In the genomic region with DNA sequence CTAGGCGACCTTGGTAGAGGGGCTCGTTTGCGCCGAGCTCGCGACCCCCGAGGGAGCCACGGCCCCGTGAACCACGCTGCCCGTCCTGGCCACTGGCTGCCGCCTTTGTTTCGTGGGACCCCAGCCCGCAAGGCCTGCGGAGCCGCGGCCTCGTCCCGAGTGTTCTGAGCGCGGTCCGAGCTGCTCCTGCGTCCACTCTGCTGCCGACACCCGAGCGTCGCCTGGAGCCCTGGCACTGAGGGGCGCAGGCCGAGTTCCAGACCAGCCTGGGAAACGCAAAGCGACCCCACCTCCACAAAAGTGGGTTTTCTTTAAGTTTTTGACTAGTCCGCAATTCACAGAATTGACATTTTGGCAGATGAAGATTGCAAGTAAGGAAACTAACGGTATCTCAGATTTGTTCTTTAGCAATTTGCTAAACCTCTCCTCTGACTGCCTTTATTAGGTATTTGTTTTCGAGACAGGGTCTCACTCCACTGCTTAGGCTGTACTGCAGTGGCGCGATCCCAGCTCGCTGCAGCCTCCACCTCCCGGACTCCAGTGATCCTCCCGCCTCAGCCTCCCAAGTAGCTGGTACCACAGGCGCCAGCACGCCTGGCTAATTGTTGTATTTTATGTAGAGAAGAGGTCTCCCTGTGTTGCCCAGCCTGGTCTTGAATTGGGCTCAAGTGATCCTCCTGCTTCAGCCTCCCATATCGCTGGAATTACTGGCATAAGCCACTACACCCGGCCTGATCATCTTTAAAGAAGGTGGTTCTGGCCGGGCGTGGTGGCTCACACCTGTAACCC, we compare ENCODE assay signal across 8 cellular contexts. TPM values are rescaled to one million over a fixed set of nuclear protein-coding genes. Genes with fewer than 3 reads are reported as not detected.
A peak's percentile ranks its signal among the peaks of the same experiment; 100 is the strongest.
DNase-seq lines count a peak whose midpoint lies in the region; ATAC-seq and TF ChIP-seq lines count a peak whose summit lies in the region.

No MANE protein-coding gene starts in this region.

- H3K27ac ChIP-seq in CD4-positive, alpha-beta T cell (ENCODE audit: low read depth, low read length) = peak overlapping the region; percentile 21
- H3K27ac ChIP-seq in OCI-LY1 (ENCODE audit: low read depth, low read length, poor library complexity, severe bottlenecking) = no peak overlapping the region
- peak overlapping the region; percentile 77 for H3K27ac ChIP-seq in endodermal cell (ENCODE audit: low read depth, low read length)

- CTCF ChIA-PET in CD4-positive, alpha-beta T cell (lab: Charles Lee) = no interaction called here

- no peaks in the 10 kb centered on the region for H3F3A ChIP-seq in OCI-LY1 (ENCODE audit: insufficient read depth, low read length)

- intact Hi-C loops in CD4-positive, alpha-beta T cell (cut with DNase I, micrococcal nuclease) = loop anchor here (1.0 to 10.0 kb wide), 8 partner anchors 10 to 301 kb away; a partner anchor contains a TSS

- ATAC-seq in CD4-positive, alpha-beta T cell (ENCODE audit: poor library complexity) = no peak
- ATAC-seq in HG03280 (IDR thresholded peaks at IDR 0.05; ENCODE audit: unreplicated experiment) = no peak

- H3K36me3 Mint-ChIP-seq in CD4-positive, alpha-beta T cell (ENCODE audit: low read depth) = peaks cover 38% of the 10 kb centered on the region
- peaks cover 28% of the 10 kb centered on the region for H3K36me3 Mint-ChIP-seq in endodermal cell (ENCODE audit: low read depth)

- no peaks in the 10 kb centered on the region for H4K20me1 ChIP-seq in OCI-LY1 (ENCODE audit: insufficient read depth, low read length)

- H3K36me3 ChIP-seq in OCI-LY1 (ENCODE audit: insufficient read depth, low read length) = peaks cover 21% of the 10 kb centered on the region
- H3K36me3 ChIP-seq in endodermal cell (ENCODE audit: control insufficient read depth, insufficient read depth, low read length) = peaks cover 12% of the 10 kb centered on the region
- H3K36me3 ChIP-seq in neuron (ENCODE audit: insufficient read depth, low read length) = peaks cover 10% of the 10 kb centered on the region

- H3K9me2 ChIP-seq in OCI-LY1 (ENCODE audit: low read depth, low read length) = no peaks in the 10 kb centered on the region

- TF ChIP-seq CTCF in CD4-positive, alpha-beta T cell (IDR thresholded peaks at IDR 0.05) = no peak
- TF ChIP-seq CTCF in OCI-LY1 (IDR thresholded peaks at IDR 0.05; ENCODE audit: low read length) = no peak
- TF ChIP-seq CTCF in endodermal cell (conservative IDR thresholded peaks at IDR 0.05) = no peak

- WGBS in endodermal cell (ENCODE audit: insufficient coverage in 1 of 2, insufficient read length in 1 of 2), 2 experiments = 40 to 49% methylated on average over 30 to 45 of the region's 45 CpGs

- H2AFZ ChIP-seq in OCI-LY1 (ENCODE audit: low read length) (no peak overlapping the region), neuron (ENCODE audit: low read depth, low read length) (peak overlapping the region; percentile 87)

- H3K4me2 ChIP-seq in OCI-LY1 (ENCODE audit: low read length) = peak overlapping the region; percentile 50

- H3K9me3 Mint-ChIP-seq in CD4-positive, alpha-beta T cell = no peaks in the 10 kb centered on the region
- H3K9me3 Mint-ChIP-seq in endodermal cell = no peaks in the 10 kb centered on the region

- H3K4me3 ChIP-seq in OCI-LY1 (ENCODE audit: low read depth, low read length, poor library complexity, severe bottlenecking) = peak overlapping the region; percentile 47
- H3K4me3 ChIP-seq in endodermal cell (ENCODE audit: low read length) = peak overlapping the region; percentile 84
- H3K4me3 ChIP-seq in neuron (ENCODE audit: low read length) = peak overlapping the region; percentile 92

- H3K4me1 Mint-ChIP-seq in CD4-positive, alpha-beta T cell (ENCODE audit: low read depth) = peaks cover 24% of the 10 kb centered on the region
- no peaks in the 10 kb centered on the region for H3K4me1 Mint-ChIP-seq in endodermal cell

- peaks cover 4% of the 10 kb centered on the region for H3K27me3 Mint-ChIP-seq in CD4-positive, alpha-beta T cell
- H3K27me3 Mint-ChIP-seq in endodermal cell (ENCODE audit: insufficient read depth) = peaks cover 2% of the 10 kb centered on the region

- H3K9ac ChIP-seq in OCI-LY1 (ENCODE audit: low read length) (no peak overlapping the region), endodermal cell (ENCODE audit: extremely low read depth, low read length, poor library complexity, severe bottlenecking) (peak overlapping the region; percentile 65)

- H3K9me3 ChIP-seq in CD4-positive, alpha-beta T cell (ENCODE audit: control insufficient read depth, low read length) = no peaks in the 10 kb centered on the region
- H3K9me3 ChIP-seq in OCI-LY1 (ENCODE audit: low read length) = no peaks in the 10 kb centered on the region
- H3K9me3 ChIP-seq in endodermal cell (ENCODE audit: control insufficient read depth, low read length) = no peaks in the 10 kb centered on the region
- H3K9me3 ChIP-seq in neuron (ENCODE audit: low read length) = no peaks in the 10 kb centered on the region

- peak overlapping the region; percentile 97 for H3K4me3 Mint-ChIP-seq in CD4-positive, alpha-beta T cell
- peak overlapping the region; percentile 90 for H3K4me3 Mint-ChIP-seq in endodermal cell

- POLR2A ChIA-PET in CD4-positive, alpha-beta T cell (lab: Charles Lee) = interaction anchor here (1.6 to 2.4 kb wide), 3 partner anchors 10 to 300 kb away, joined by 4 to 50 read pairs (median 23); a partner anchor contains a TSS

- H3K27me3 ChIP-seq in CD4-positive, alpha-beta T cell (ENCODE audit: control insufficient read depth, insufficient read depth, low read length) = no peaks in the 10 kb centered on the region
- H3K27me3 ChIP-seq in OCI-LY1 (ENCODE audit: insufficient read depth, low read length) (no peaks in the 10 kb centered on the region), endodermal cell (ENCODE audit: control insufficient read depth, insufficient read depth, low read length, poor library complexity, severe bottlenecking) (no peaks in the 10 kb centered on the region), neuron (ENCODE audit: insufficient read depth, low read length) (no peaks in the 10 kb centered on the region)

- H3K4me1 ChIP-seq in OCI-LY1 (ENCODE audit: insufficient read depth, low read length, severe bottlenecking) = peaks cover 37% of the 10 kb centered on the region
- H3K4me1 ChIP-seq in endodermal cell (ENCODE audit: control insufficient read depth, insufficient read depth, low read length) = no peaks in the 10 kb centered on the region
- H3K4me1 ChIP-seq in neuron (ENCODE audit: insufficient read depth, low read length) = peaks cover 10% of the 10 kb centered on the region

- no peak for DNase-seq in CD4-positive, alpha-beta T cell
- DNase-seq in endodermal cell (no peak), GDM1 (lab: John Stamatoyannopoulos, UW) (no peak), GM03348 (ENCODE audit: low spot score) (no peak), amygdala (lab: John Stamatoyannopoulos, UW) (no peak)

- H3K27ac Mint-ChIP-seq in CD4-positive, alpha-beta T cell = peak overlapping the region; percentile 71
- peak overlapping the region; percentile 30 for H3K27ac Mint-ChIP-seq in endodermal cell

- H3K79me2 ChIP-seq in OCI-LY1 (ENCODE audit: insufficient read depth, low read length) = 0 out of 2 replicates have a peak, but pooled peaks cover 9% of the 10 kb centered on the region

RNA-seq across cellular contexts. Expression of a gene that starts 0.9 kb away (rescaled TPM):
- 100 to 1,000 TPM; 131 to 132 TPM for total RNA-seq in CD4-positive, alpha-beta T cell
- 10 to 100 TPM; 42.7 to 43.2 TPM for total RNA-seq in endodermal cell
- polyA plus RNA-seq in endodermal cell (2013, experiment 1 of 2) = 43.7 TPM
- 42.8 TPM for polyA plus RNA-seq in endodermal cell (2013, experiment 2 of 2)

RNA-seq across cellular contexts. Expression of a gene that starts 27.5 kb away (rescaled TPM):
- 10 to 100 TPM; 23.7 to 23.9 TPM for total RNA-seq in CD4-positive, alpha-beta T cell
- 10 to 100 TPM; 64.8 to 68.2 TPM for total RNA-seq in endodermal cell
- polyA plus RNA-seq in endodermal cell (2013, experiment 1 of 2) = 48.8 TPM
- 45.1 TPM for polyA plus RNA-seq in endodermal cell (2013, experiment 2 of 2)

RNA-seq across cellular contexts. Expression of a gene that starts 29.4 kb away (rescaled TPM):
- 1 to 10 TPM; 2.4 TPM for total RNA-seq in CD4-positive, alpha-beta T cell
- 1 to 10 TPM; 3.0 to 4.3 TPM for total RNA-seq in endodermal cell
- 0.93 TPM for polyA plus RNA-seq in endodermal cell (2013, experiment 1 of 2)
- polyA plus RNA-seq in endodermal cell (2013, experiment 2 of 2) = 1.3 TPM

RNA-seq across cellular contexts. Expression of a gene that starts 52.6 kb away (rescaled TPM):
- total RNA-seq in CD4-positive, alpha-beta T cell = 10 to 100 TPM in 1 of 2 experiments, 1 to 10 TPM in 1; 8.2 to 10.3 TPM
- 10 to 100 TPM in 1 of 2 donors, 1 to 10 TPM in 1; 8.5 to 13.3 TPM for total RNA-seq in endodermal cell
- polyA plus RNA-seq in endodermal cell (2013, experiment 1 of 2) = 1.8 TPM
- 1.8 TPM for polyA plus RNA-seq in endodermal cell (2013, experiment 2 of 2)

RNA-seq across cellular contexts. Expression of a gene that starts 52.8 kb away (rescaled TPM):
- total RNA-seq in CD4-positive, alpha-beta T cell = 10 to 100 TPM; 14.1 to 15.7 TPM
- 10 to 100 TPM; 34.2 to 36.3 TPM for total RNA-seq in endodermal cell
- 11.3 TPM for polyA plus RNA-seq in endodermal cell (2013, experiment 1 of 2)
- 14.6 TPM for polyA plus RNA-seq in endodermal cell (2013, experiment 2 of 2)
